ENCODE assay signal across 8 cellular contexts in genomic region chr6:31701666-31702420, GRCh38.
DNase-seq lines count a peak whose midpoint lies in the region; ATAC-seq and TF ChIP-seq lines count a peak whose summit lies in the region.

No MANE protein-coding gene starts in this region.

- peaks cover 36 to 50% (median 43%) of the 10 kb centered on the region in 11 experiments for H3K36me3 ChIP-seq in BLaER1 treated with 17β-estradiol and CSF1 and Interleukin-3, amounts not matched to agents 10 nM and 100 nM

- H3K27ac Mint-ChIP-seq in activated naive CD8-positive, alpha-beta T cell, result peak overlapping the region; percentile 98
- H3K27ac Mint-ChIP-seq in stimulated activated memory B cell treated with anti-CD40 and anti-IgM and Interleukin-4, amounts not matched to agents 10 μg/mL and 1 μg/mL and 100 μg/mL, for 72 hours, result peak overlapping the region; percentile 96

- no peaks in the 10 kb centered on the region for H3K27me3 ChIP-seq in BLaER1 treated with 17β-estradiol and CSF1 and Interleukin-3, amounts not matched to agents 10 nM and 100 nM

- peaks cover 9 to 44% (median 28%) of the 10 kb centered on the region in 11 experiments; a peak in 16 of 22 replicates for H4K20me1 ChIP-seq in BLaER1 treated with 17β-estradiol and CSF1 and Interleukin-3, amounts not matched to agents 10 nM and 100 nM

- no peaks in the 10 kb centered on the region for H3K9me3 Mint-ChIP-seq in activated naive CD8-positive, alpha-beta T cell (ENCODE audit: low read depth)
- no peaks in the 10 kb centered on the region for H3K9me3 Mint-ChIP-seq in stimulated activated memory B cell treated with anti-CD40 and anti-IgM and Interleukin-4, amounts not matched to agents 10 μg/mL and 1 μg/mL and 100 μg/mL, for 72 hours

- H3K36me3 Mint-ChIP-seq in activated naive CD8-positive, alpha-beta T cell, result peaks cover 4% of the 10 kb centered on the region
- H3K36me3 Mint-ChIP-seq in stimulated activated memory B cell treated with anti-CD40 and anti-IgM and Interleukin-4, amounts not matched to agents 10 μg/mL and 1 μg/mL and 100 μg/mL, for 72 hours, result peaks cover 10% of the 10 kb centered on the region

- peak overlapping the region; percentile 67 to 95 (median 82) for H3K4me3 ChIP-seq in BLaER1 treated with 17β-estradiol and CSF1 and Interleukin-3, amounts not matched to agents 10 nM and 100 nM
- H3K4me3 ChIP-seq in LNCaP clone FGC (ENCODE audit: low read depth, low read length) (peak overlapping the region; percentile 92), iPS-18c (ENCODE audit: insufficient read depth, low read depth, low read length) (peak overlapping the region; percentile 92)

- H3K4me1 ChIP-seq in BLaER1 treated with 17β-estradiol and CSF1 and Interleukin-3, amounts not matched to agents 10 nM and 100 nM, result peaks cover 30 to 56% (median 34%) of the 10 kb centered on the region in 10 experiments

- H3K27ac ChIP-seq in BLaER1 treated with 17β-estradiol and CSF1 and Interleukin-3, amounts not matched to agents 10 nM and 100 nM, result peak overlapping the region; percentile 88 to 96 (median 94); a peak in 21 of 22 replicates

- TF ChIP-seq CTCF in LNCaP clone FGC (IDR thresholded peaks at IDR 0.05; ENCODE audit: control insufficient read depth, extremely low read depth, insufficient read depth), result no peak

- no peak for ATAC-seq in stimulated activated memory B cell treated with anti-CD40 and anti-IgM and Interleukin-4, amounts not matched to agents 10 μg/mL and 1 μg/mL and 100 μg/mL, for 72 hours
- ATAC-seq in GM18873 (IDR thresholded peaks at IDR 0.05; ENCODE audit: low FRiP score, unreplicated experiment), result no peak

- no peak for DNase-seq in LNCaP clone FGC (ENCODE audit: low read depth)
- no peak for DNase-seq in T1000 (lab: John Stamatoyannopoulos, UW)
- no peak for DNase-seq in NCI-H510A treated with DMSO at 0.1 percent for 48 hours (lab: John Stamatoyannopoulos, UW)

- H3K27me3 Mint-ChIP-seq in activated naive CD8-positive, alpha-beta T cell, result no peaks in the 10 kb centered on the region
- no peaks in the 10 kb centered on the region for H3K27me3 Mint-ChIP-seq in stimulated activated memory B cell treated with anti-CD40 and anti-IgM and Interleukin-4, amounts not matched to agents 10 μg/mL and 1 μg/mL and 100 μg/mL, for 72 hours

- H3K4me2 ChIP-seq in BLaER1 treated with 17β-estradiol and CSF1 and Interleukin-3, amounts not matched to agents 10 nM and 100 nM, result peak overlapping the region; percentile 76 to 99 (median 97)

- H3K4me3 Mint-ChIP-seq in activated naive CD8-positive, alpha-beta T cell, result peak overlapping the region; percentile 100
- H3K4me3 Mint-ChIP-seq in stimulated activated memory B cell treated with anti-CD40 and anti-IgM and Interleukin-4, amounts not matched to agents 10 μg/mL and 1 μg/mL and 100 μg/mL, for 72 hours, result peak overlapping the region; percentile 100

- H3K4me1 Mint-ChIP-seq in activated naive CD8-positive, alpha-beta T cell (ENCODE audit: low read depth), result peaks cover 38% of the 10 kb centered on the region
- H3K4me1 Mint-ChIP-seq in stimulated activated memory B cell treated with anti-CD40 and anti-IgM and Interleukin-4, amounts not matched to agents 10 μg/mL and 1 μg/mL and 100 μg/mL, for 72 hours, result peaks cover 30% of the 10 kb centered on the region

- H3K9me3 ChIP-seq in BLaER1 treated with 17β-estradiol and CSF1 and Interleukin-3, amounts not matched to agents 10 nM and 100 nM (replicated peaks in 1 of 11), result no peaks in the 10 kb centered on the region
- H3K9me3 ChIP-seq in iPS-18c (ENCODE audit: control insufficient read depth, insufficient read depth, low read length), result no peaks in the 10 kb centered on the region

- peak overlapping the region; percentile 90 to 98 (median 95) for H3K9ac ChIP-seq in BLaER1 treated with 17β-estradiol and CSF1 and Interleukin-3, amounts not matched to agents 10 nM and 100 nM
